In the genomic region with DNA sequence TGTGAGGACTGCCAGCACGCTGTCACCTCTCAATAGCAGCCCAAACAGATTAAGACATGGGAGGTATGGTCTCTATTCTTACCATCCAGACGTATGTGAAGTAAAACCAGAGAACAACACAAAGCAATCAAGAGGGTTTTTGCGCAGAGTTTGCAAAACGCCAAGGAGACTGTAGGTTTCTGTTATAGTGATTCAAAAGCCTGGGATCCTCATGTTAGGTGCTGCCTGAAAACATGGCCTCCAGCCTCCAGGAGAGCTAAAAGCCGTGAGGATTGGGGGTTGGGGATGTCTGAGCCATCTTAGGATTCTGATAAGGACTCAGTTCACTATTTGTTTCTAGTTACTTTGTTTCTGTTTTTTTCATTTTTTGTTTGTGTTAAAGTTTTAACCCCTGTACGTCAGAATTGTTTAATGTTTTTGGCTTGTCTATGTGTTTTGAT, we compare ENCODE assay signal across 8 cellular contexts. TPM values are rescaled to one million over a fixed set of nuclear protein-coding genes. Genes with fewer than 3 reads are reported as not detected.
A peak's percentile ranks its signal among the peaks of the same experiment; 100 is the strongest.
DNase-seq lines count a peak whose midpoint lies in the region; ATAC-seq and TF ChIP-seq lines count a peak whose summit lies in the region.

No MANE protein-coding gene starts in this region.

- H3K36me3 ChIP-seq in adipocyte (ENCODE audit: control insufficient read depth, insufficient read depth, low read length, severe bottlenecking) = no peaks in the 10 kb centered on the region

- no peaks in the 10 kb centered on the region for H3K9me3 ChIP-seq in adipocyte (ENCODE audit: control insufficient read depth, low read length)

- H3K4me1 ChIP-seq in adipocyte (ENCODE audit: control insufficient read depth, insufficient read depth, low read length) = peaks cover 5% of the 10 kb centered on the region

- peak overlapping the region; percentile 90 for H3K4me3 Mint-ChIP-seq in memory B cell
- H3K4me3 Mint-ChIP-seq in osteocyte (ENCODE audit: unreplicated experiment) = no peak overlapping the region

- H3K27me3 ChIP-seq in adipocyte (replicated peaks; ENCODE audit: control insufficient read depth, insufficient read depth, low read length) = no peaks in the 10 kb centered on the region

- H3K4me1 Mint-ChIP-seq in memory B cell = peaks cover 26% of the 10 kb centered on the region
- peaks cover 11% of the 10 kb centered on the region for H3K4me1 Mint-ChIP-seq in osteocyte (ENCODE audit: unreplicated experiment)

- H3K9ac ChIP-seq in adipocyte (ENCODE audit: low read length) = peak overlapping the region; percentile 83

- H3K4me3 ChIP-seq in adipocyte (ENCODE audit: low read length) = peak overlapping the region; percentile 80

- H3K36me3 Mint-ChIP-seq in memory B cell (no peaks in the 10 kb centered on the region), osteocyte (ENCODE audit: unreplicated experiment) (no peaks in the 10 kb centered on the region)

- DNase-seq in GF-D8 (lab: John Stamatoyannopoulos, UW) (peak; percentile 25), NCI-H2171 (lab: John Stamatoyannopoulos, UW) (peak; percentile 62), adipocyte (ENCODE audit: low read depth) (no peak), memory B cell (ENCODE audit: low spot score in 2 of 2) (no peak), osteocyte (ENCODE audit: extremely low spot score, unreplicated experiment) (no peak), NCI-H226 (no peak)

- H3K27ac Mint-ChIP-seq in memory B cell (peak overlapping the region; percentile 95), osteocyte (ENCODE audit: unreplicated experiment) (no peak overlapping the region)

- H3K9me3 Mint-ChIP-seq in memory B cell (no peaks in the 10 kb centered on the region), osteocyte (ENCODE audit: unreplicated experiment) (no peaks in the 10 kb centered on the region)

- no peak for TF ChIP-seq CTCF in osteocyte (IDR thresholded peaks at IDR 0.05)

- ATAC-seq in memory B cell (ENCODE audit: low read depth) (no peak), HG03025 (IDR thresholded peaks at IDR 0.05; ENCODE audit: low FRiP score, unreplicated experiment) (no peak), HG03439 (IDR thresholded peaks at IDR 0.05; ENCODE audit: unreplicated experiment) (no peak)

- H3K27me3 Mint-ChIP-seq in memory B cell = no peaks in the 10 kb centered on the region
- no peaks in the 10 kb centered on the region for H3K27me3 Mint-ChIP-seq in osteocyte (ENCODE audit: unreplicated experiment)

RNA-seq across cellular contexts. Expression of a gene that starts 4.2 kb away (rescaled TPM):
- 130 and 132 TPM in 2 replicates for total RNA-seq in osteocyte

RNA-seq across cellular contexts. Expression of a gene that starts 52.8 kb away (rescaled TPM):
- total RNA-seq in osteocyte = 1.8 and 2.4 TPM in 2 replicates

RNA-seq across cellular contexts. Expression of a gene that starts 53.2 kb away (rescaled TPM):
- total RNA-seq in osteocyte = 27.7 and 28.5 TPM in 2 replicates

RNA-seq across cellular contexts. Expression of a gene that starts 58.5 kb away (rescaled TPM):
- total RNA-seq in osteocyte = 10.9 and 11.2 TPM in 2 replicates

Comparison
In these comparisons a context has a peak if more than half of its experiments do, and no peak if none do; other contexts are left out.
1. DNase-seq: peak in GF-D8 (single experiment) and NCI-H2171 (single experiment); none in adipocyte (single experiment), memory B cell (0 of 2), osteocyte (single experiment) and NCI-H226 (single experiment).